ENCODE assay signal across 8 cellular contexts in genomic region chr17:44070455-44071197, GRCh38. TPM values are rescaled to one million over a fixed set of nuclear protein-coding genes. Genes with fewer than 3 reads are reported as not detected.
DNase-seq lines count a peak whose midpoint lies in the region; ATAC-seq and TF ChIP-seq lines count a peak whose summit lies in the region.

Gene G6PC3 (plus strand): TSS chr17:44070735. CDS start chr17:44070966, 231 bp downstream.

- DNase-seq in GM04503 (ENCODE audit: low read depth) (peak; percentile 85), HEK293T (ENCODE audit: extremely low spot score) (peak; percentile 92), NB4 (ENCODE audit: low read depth) (peak; percentile 99), glomerular visceral epithelial cell (ENCODE audit: extremely low spot score) (peak; percentile 98), osteoblast (ENCODE audit: insufficient read length, low spot score, missing footprints) (peak; percentile 99), thoracic aorta (ENCODE audit: low spot score) (peak; percentile 80)

- H3K27me3 ChIP-seq in osteoblast (ENCODE audit: insufficient read depth, low read length) (no peaks in the 10 kb centered on the region), thoracic aorta (replicated peaks; ENCODE audit: insufficient read depth) (no peaks in the 10 kb centered on the region)

- H3K27ac Mint-ChIP-seq in activated naive CD8-positive, alpha-beta T cell = peak within 1 kb of the TSS; percentile 97

- H4K20me1 ChIP-seq in osteoblast (ENCODE audit: insufficient read depth, low read length) = peaks cover 4% of the 10 kb centered on the region

- TF ChIP-seq CTCF in NB4 (IDR thresholded peaks at IDR 0.05; ENCODE audit: low read depth, low read length) = no peak
- TF ChIP-seq CTCF in osteoblast (IDR thresholded peaks at IDR 0.05; ENCODE audit: extremely low read depth, low read depth, low read length) = no peak
- no peak for TF ChIP-seq CTCF in thoracic aorta (IDR thresholded peaks at IDR 0.05)

- H3K36me3 ChIP-seq in osteoblast (ENCODE audit: insufficient read depth, low read length) (peaks cover 19% of the 10 kb centered on the region), thoracic aorta (peaks cover 11% of the 10 kb centered on the region)

- H3K4me3 Mint-ChIP-seq in activated naive CD8-positive, alpha-beta T cell = peak within 1 kb of the TSS; percentile 96

- H3K4me1 Mint-ChIP-seq in activated naive CD8-positive, alpha-beta T cell (ENCODE audit: low read depth) = peaks cover 37% of the 10 kb centered on the region

- peak; percentile 77 for TF ChIP-seq POLR2A in NB4 (IDR thresholded peaks at IDR 0.05; ENCODE audit: extremely low read depth, insufficient read length)

- no peaks in the 10 kb centered on the region for H3K9me3 Mint-ChIP-seq in activated naive CD8-positive, alpha-beta T cell (ENCODE audit: low read depth)

- peak within 1 kb of the TSS; percentile 95 for H3K27ac ChIP-seq in osteoblast (ENCODE audit: low read depth, low read length)
- H3K27ac ChIP-seq in thoracic aorta = peak within 1 kb of the TSS; percentile 91

- POLR2A ChIA-PET in HEK293T (lab: Yijun Ruan, JAX) = interaction anchor here (0.6 to 2.6 kb wide), 8 partner anchors 10 to 116 kb away, joined by 3 to 11 read pairs (median 4); partner anchors contain the start of genes HDAC5 and TMUB2

- H3K4me1 ChIP-seq in osteoblast (ENCODE audit: insufficient read depth, low read length) (peaks cover 14% of the 10 kb centered on the region), thoracic aorta (ENCODE audit: control insufficient read depth in 1 of 2, low read depth in 2 of 2) (peaks cover 22 to 38% of the 10 kb centered on the region in 2 donors)

- ATAC-seq in SK-N-SH treated with all-trans-retinoic acid at 6 μM for 48 hours (peak; percentile 90), thoracic aorta (ENCODE audit: insufficient number of reproducible peaks, low FRiP score, low read depth) (peak; percentile 79)

- no peaks in the 10 kb centered on the region for H3K9me3 ChIP-seq in osteoblast (ENCODE audit: low read depth, low read length)
- H3K9me3 ChIP-seq in thoracic aorta = no peaks in the 10 kb centered on the region

- peak within 1 kb of the TSS; percentile 83 for H3K4me2 ChIP-seq in osteoblast (ENCODE audit: insufficient read depth, low read length)

- CTCF ChIA-PET in HEK293T (lab: Yijun Ruan, JAX) = interaction anchor here (0.5 kb wide), 1 partner anchor 271 kb away, joined by 4 read pairs; no protein-coding TSS in a partner anchor

- peak within 1 kb of the TSS; percentile 88 for H2AFZ ChIP-seq in osteoblast (ENCODE audit: low read length)

- no peaks in the 10 kb centered on the region for H3K36me3 Mint-ChIP-seq in activated naive CD8-positive, alpha-beta T cell

- H3K4me3 ChIP-seq in NB4 (ENCODE audit: low read depth, low read length) (peak within 1 kb of the TSS; percentile 84), osteoblast (ENCODE audit: insufficient read depth, low read length) (peak within 1 kb of the TSS; percentile 80), thoracic aorta (peak within 1 kb of the TSS; percentile 93)

- H3K79me2 ChIP-seq in osteoblast (ENCODE audit: insufficient read depth, low read length) = peaks cover 42% of the 10 kb centered on the region

- H3K27me3 Mint-ChIP-seq in activated naive CD8-positive, alpha-beta T cell = no peaks in the 10 kb centered on the region

TF ChIP-seq in HEK293T, 16 proteins besides CTCF, POLR2A, EP300 and RAD21:
- TF ChIP-seq SP1 (IDR thresholded peaks at IDR 0.05) (no peak), HDGF (IDR thresholded peaks at IDR 0.05; ENCODE audit: borderline replicate concordance) (no peak), ELF4 (IDR thresholded peaks at IDR 0.05) (peak; percentile 84), FOXA1 (IDR thresholded peaks at IDR 0.05) (no peak), CTBP1 (IDR thresholded peaks at IDR 0.05; ENCODE audit: borderline replicate concordance) (peak; percentile 43; the same call in 1 of the 2 replicates), L3MBTL2 (conservative IDR thresholded peaks at IDR 0.05) (peak; percentile 85), ZNF384 (IDR thresholded peaks at IDR 0.05) (peak; percentile 73)
TF ChIP-seq in HEK293T: peak in this region for 4.

TF ChIP-seq in SK-N-SH treated with all-trans-retinoic acid at 6 μM for 48 hours, 23 proteins besides CTCF, POLR2A, EP300 and RAD21:
- TF ChIP-seq TCF4 (CRISPR knock-in tag; IDR thresholded peaks at IDR 0.05; ENCODE audit: borderline replicate concordance) = 0 out of 2 replicates have a peak, but pooled peaks have one; percentile 16
- TF ChIP-seq ARNTL (CRISPR knock-in tag; IDR thresholded peaks at IDR 0.05; ENCODE audit: borderline replicate concordance, low read depth) = 0 out of 2 replicates have a peak, but pooled peaks have one; percentile 63
- peak; percentile 35; the same call in 1 of the 2 replicates for TF ChIP-seq ZFP3 (CRISPR knock-in tag; IDR thresholded peaks at IDR 0.05)
- no peak for TF ChIP-seq SNAI2 (CRISPR knock-in tag; IDR thresholded peaks at IDR 0.05)
TF ChIP-seq in SK-N-SH treated with all-trans-retinoic acid at 6 μM for 48 hours: peak in this region for 3.

RNA-seq across cellular contexts. Expression of gene G6PC3, which starts in this region (rescaled TPM):
- total RNA-seq in osteoblast = 19.7 and 23.5 TPM in 2 replicates
- 10 to 100 TPM; 26.4 to 54.6 TPM for total RNA-seq in thoracic aorta

Comparison
In these comparisons a context has a peak if more than half of its experiments do, and no peak if none do; other contexts are left out.
1. Peak in every context shown above with its lines: DNase-seq, ATAC-seq, H3K4me3 ChIP-seq and H3K27ac ChIP-seq.